Comparison of ENCODE assay signal across 28 cellular contexts in genomic region chr19:5206751-5207075, GRCh38.
"Had no signal": no experiment of that assay in that cellular context is flagged by ENCODE, and none has a peak within 500 bp of the region (broad histone marks: within the 10 kb centered on the region; RNA-seq: fewer than 3 reads in every experiment).

No MANE protein-coding gene starts in this region.

- FAIRE-seq: frontal cortex had no signal

- H3K27me3 ChIP-seq: ascending aorta, breast epithelium, cardiac muscle cell, dorsolateral prefrontal cortex had no signal

- H3K27me3 Mint-ChIP-seq: activated CD4-positive, alpha-beta T cell treated with anti-CD3 and anti-CD28 coated beads, Interleukin-2, amount 10 ng/mL, durations not matched to agents 7 days and 5 days; activated CD8-positive, alpha-beta T cell treated with anti-CD3 and anti-CD28 coated beads for 36 hours; activated naive CD8-positive, alpha-beta T cell treated with anti-CD3 and anti-CD28 coated beads, Interleukin-2, amount 10 ng/mL, durations not matched to agents 7 days and 5 days; activated T-helper 17 cell treated with anti-CD3 and anti-CD28 coated beads, Interleukin-2, amount 50 U/mL, for 72 hours; brain; dendritic cell treated with granulocyte-macrophage colony-stimulating factor and Interleukin-4, amounts not matched to agents 40 ng/mL and 50 ng/mL, for 4 days had no signal

- H3K4me3 Mint-ChIP-seq: activated CD4-positive, alpha-beta T cell treated with anti-CD3 and anti-CD28 coated beads, Interleukin-2, amount 10 ng/mL, durations not matched to agents 7 days and 5 days; activated CD8-positive, alpha-beta T cell treated with anti-CD3 and anti-CD28 coated beads for 36 hours; activated naive CD8-positive, alpha-beta T cell treated with anti-CD3 and anti-CD28 coated beads, Interleukin-2, amount 10 ng/mL, durations not matched to agents 7 days and 5 days; activated T-cell treated with anti-CD3 and anti-CD28 coated beads, Interleukin-2, amount 50 U/mL, for 4 hours; activated T-helper 17 cell treated with anti-CD3 and anti-CD28 coated beads, Interleukin-2, amount 50 U/mL, for 72 hours; brain; dendritic cell treated with granulocyte-macrophage colony-stimulating factor and Interleukin-4, amounts not matched to agents 40 ng/mL and 50 ng/mL, for 4 days; endodermal cell had no signal

- DNase-seq: activated CD4-positive, alpha-beta T cell treated with anti-CD3 and anti-CD28 coated beads for 1 hour; activated CD4-positive, alpha-beta T cell treated with anti-CD3 and anti-CD28 coated beads for 4 hours; activated CD4-positive, alpha-beta T cell treated with anti-CD3 and anti-CD28 coated beads, Interleukin-2, amount 10 ng/mL, durations not matched to agents 7 days and 5 days; activated CD4-positive, alpha-beta T cell treated with anti-CD3 and anti-CD28 coated beads, Interleukin-2, amount 50 U/mL, for 4 hours; activated CD8-positive, alpha-beta memory T cell treated with anti-CD3 and anti-CD28 coated beads for 24 hours; activated CD8-positive, alpha-beta T cell treated with anti-CD3 and anti-CD28 coated beads for 36 hours; activated gamma-delta T cell; activated naive CD4-positive, alpha-beta T cell; activated naive CD4-positive, alpha-beta T cell treated with anti-CD3 and anti-CD28 coated beads, Interleukin-2, amount 50 U/mL, for 16 hours; activated naive CD8-positive, alpha-beta T cell treated with anti-CD3 and anti-CD28 coated beads, Interleukin-2, amount 10 ng/mL, durations not matched to agents 7 days and 5 days; activated T-cell treated with anti-CD3 and anti-CD28 coated beads, Interleukin-2, amount 50 U/mL, for 4 hours; central memory CD4-positive, alpha-beta T cell; cerebellar nuclear complex; dorsolateral prefrontal cortex; effector memory CD4-positive, alpha-beta T cell; endodermal cell; foreskin fibroblast; head of caudate nucleus; T-helper 2 cell had no signal

- H3K27ac ChIP-seq: ascending aorta, breast epithelium, cardiac muscle cell, coronary artery, dorsolateral prefrontal cortex had no signal

- H3K4me3 ChIP-seq: ascending aorta, breast epithelium, cardiac muscle cell, coronary artery, dorsolateral prefrontal cortex had no signal

- H3K27ac Mint-ChIP-seq: activated CD4-positive, alpha-beta T cell treated with anti-CD3 and anti-CD28 coated beads, Interleukin-2, amount 10 ng/mL, durations not matched to agents 7 days and 5 days; activated CD8-positive, alpha-beta T cell treated with anti-CD3 and anti-CD28 coated beads for 36 hours; activated naive CD8-positive, alpha-beta T cell treated with anti-CD3 and anti-CD28 coated beads, Interleukin-2, amount 10 ng/mL, durations not matched to agents 7 days and 5 days; activated T-helper 17 cell treated with anti-CD3 and anti-CD28 coated beads, Interleukin-2, amount 50 U/mL, for 72 hours; dendritic cell treated with granulocyte-macrophage colony-stimulating factor and Interleukin-4, amounts not matched to agents 40 ng/mL and 50 ng/mL, for 4 days; endodermal cell had no signal

- H3K4me1 ChIP-seq: breast epithelium had no signal

- ATAC-seq: activated CD8-positive, alpha-beta T cell treated with anti-CD3 and anti-CD28 coated beads for 36 hours; activated T-cell treated with anti-CD3 and anti-CD28 coated beads, Interleukin-2, amount 50 U/mL, for 4 hours; activated T-helper 17 cell treated with anti-CD3 and anti-CD28 coated beads, Interleukin-2, amount 50 U/mL, for 72 hours; esophagus mucosa had no signal

- H3K4me1 Mint-ChIP-seq: activated T-helper 17 cell treated with anti-CD3 and anti-CD28 coated beads, Interleukin-2, amount 50 U/mL, for 72 hours; brain; endodermal cell had no signal
